In the genomic region with DNA sequence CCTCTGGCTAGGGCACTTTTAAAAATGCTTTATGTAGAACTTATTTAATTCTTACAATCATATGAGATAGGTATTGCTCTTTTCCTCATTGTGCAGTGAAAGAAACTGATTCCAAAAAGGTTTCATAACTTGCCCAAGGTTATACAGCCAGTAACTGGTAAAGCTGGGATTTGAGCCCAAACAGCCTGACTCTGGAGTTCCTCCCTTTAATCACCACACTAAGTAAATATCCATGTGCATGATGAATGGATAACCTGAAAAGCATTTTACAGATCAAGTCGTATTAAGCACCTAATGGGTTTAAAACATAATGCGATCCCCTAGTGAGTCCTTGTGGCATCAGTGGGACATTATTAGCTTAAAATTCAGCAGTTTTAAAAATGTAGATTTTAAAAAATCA, we compare ENCODE assay signal across 19 cellular contexts.
DNase-seq lines count a peak whose midpoint lies in the region; ATAC-seq, FAIRE-seq and TF ChIP-seq lines count a peak whose summit lies in the region.
"Had no signal": no experiment of that assay in that cellular context is flagged by ENCODE, and none has a peak within 500 bp of the region (broad histone marks: within the 10 kb centered on the region; RNA-seq: fewer than 3 reads in every experiment).

No MANE protein-coding gene starts in this region.

- H3K27me3 Mint-ChIP-seq in brain, result no peaks in the 10 kb centered on the region
- H3K27me3 Mint-ChIP-seq in activated CD4-positive, alpha-beta T cell treated with anti-CD3 and anti-CD28 coated beads, Interleukin-2, amount 10 ng/mL, durations not matched to agents 7 days and 5 days, result peaks cover 5% of the 10 kb centered on the region
- H3K27me3 Mint-ChIP-seq: activated CD4-positive, alpha-beta T cell treated with anti-CD3 and anti-CD28 coated beads for 36 hours; CD4-positive, alpha-beta memory T cell; central memory CD8-positive, alpha-beta T cell had no signal

- H3K9me3 ChIP-seq in A549, result 0 out of 3 replicates have a peak, but pooled peaks cover 2% of the 10 kb centered on the region
- no peaks in the 10 kb centered on the region for H3K9me3 ChIP-seq in effector memory CD4-positive, alpha-beta T cell (ENCODE audit: control insufficient read depth, low read length)
- H3K9me3 ChIP-seq: transverse colon had no signal

- H3K4me1 ChIP-seq in A549, result peaks cover 17% of the 10 kb centered on the region
- no peaks in the 10 kb centered on the region for H3K4me1 ChIP-seq in effector memory CD4-positive, alpha-beta T cell (ENCODE audit: control insufficient read depth, insufficient read depth, low read length, poor library complexity, severe bottlenecking)
- H3K4me1 ChIP-seq: gastrocnemius medialis had no signal

- ATAC-seq in A549, result peak in 1 of 2 experiments; percentile 46; a peak in 1 of 6 replicates
- ATAC-seq: activated CD4-positive, alpha-beta T cell treated with anti-CD3 and anti-CD28 coated beads for 36 hours; gastrocnemius medialis; right cardiac atrium; stimulated activated naive CD8-positive, alpha-beta T cell treated with anti-CD3 and anti-CD28 coated beads, Interleukin-15, Interleukin-2, amounts not matched to agents 100 U/mL and 50 U/mL, for 24 hours had no signal

- H3K36me3 ChIP-seq in effector memory CD4-positive, alpha-beta T cell (ENCODE audit: control insufficient read depth, insufficient read depth, low read length), result no peaks in the 10 kb centered on the region
- H3K36me3 ChIP-seq: gastrocnemius medialis, transverse colon had no signal

- WGBS in A549 (ENCODE audit: missing lambda C conversion rate), result 41% methylated on average over 2 of the region's 2 CpGs

- CTCF ChIA-PET in A549 (lab: Yijun Ruan, JAX), result no interaction called here
- CTCF ChIA-PET in activated CD4-positive, alpha-beta T cell treated with anti-CD3 and anti-CD28 coated beads, Interleukin-2, amount 10 ng/mL, durations not matched to agents 7 days and 5 days (lab: Charles Lee), result no interaction called here

- peaks cover 38% of the 10 kb centered on the region for H3K36me3 Mint-ChIP-seq in brain
- H3K36me3 Mint-ChIP-seq in activated CD4-positive, alpha-beta T cell treated with anti-CD3 and anti-CD28 coated beads, Interleukin-2, amount 10 ng/mL, durations not matched to agents 7 days and 5 days (ENCODE audit: low read depth), result no peaks in the 10 kb centered on the region
- H3K36me3 Mint-ChIP-seq: CD4-positive, alpha-beta memory T cell had no signal

- TF ChIP-seq RAD21 in A549 (conservative IDR thresholded peaks at IDR 0.05 in 1 of 2, IDR thresholded peaks at IDR 0.05 in 1 of 2), result no peak; a peak in 1 of 5 replicates

- H3K4me2 ChIP-seq in A549, result peak overlapping the region; percentile 43

- TF ChIP-seq POLR2A in A549 (IDR thresholded peaks at IDR 0.05; ENCODE audit: low read length), result no peak

- no peak for TF ChIP-seq CTCF in A549 (IDR thresholded peaks at IDR 0.05)
- no peak for TF ChIP-seq CTCF in LNCaP clone FGC (IDR thresholded peaks at IDR 0.05; ENCODE audit: control insufficient read depth, extremely low read depth, insufficient read depth)
- no peak for TF ChIP-seq CTCF in brain (conservative IDR thresholded peaks at IDR 0.05)

- H3K27ac ChIP-seq in A549, result peak overlapping the region; percentile 39 to 57; a peak in 4 of 6 replicates
- H3K27ac ChIP-seq in effector memory CD4-positive, alpha-beta T cell (ENCODE audit: insufficient read depth, low read length, poor library complexity, severe bottlenecking), result no peak overlapping the region
- H3K27ac ChIP-seq: gastrocnemius medialis had no signal

- no peak for TF ChIP-seq EP300 in A549 (IDR thresholded peaks at IDR 0.05)

- H3K4me3 ChIP-seq in A549, result no peak overlapping the region
- H3K4me3 ChIP-seq in LNCaP clone FGC (ENCODE audit: low read depth, low read length), result no peak overlapping the region
- H3K4me3 ChIP-seq in effector memory CD4-positive, alpha-beta T cell (ENCODE audit: insufficient read depth, low read depth, low read length, poor library complexity, severe bottlenecking), result no peak overlapping the region
- H3K4me3 ChIP-seq: gastrocnemius medialis, transverse colon had no signal

- H3K27me3 ChIP-seq in effector memory CD4-positive, alpha-beta T cell (replicated peaks; ENCODE audit: control insufficient read depth, insufficient read depth, low read length, poor library complexity, severe bottlenecking), result no peaks in the 10 kb centered on the region
- H3K27me3 ChIP-seq: gastrocnemius medialis, transverse colon had no signal

- FAIRE-seq in A549 (lab: Jason Lieb, UNC), result no peak
- FAIRE-seq in islet of Langerhans (lab: Jason Lieb, UNC), result peak; percentile 97

- POLR2A ChIA-PET in A549 (lab: Yijun Ruan, JAX), result no interaction called here
- POLR2A ChIA-PET in activated CD4-positive, alpha-beta T cell treated with anti-CD3 and anti-CD28 coated beads, Interleukin-2, amount 10 ng/mL, durations not matched to agents 7 days and 5 days (lab: Charles Lee), result no interaction called here

- H3K4me3 Mint-ChIP-seq in brain, result no peak overlapping the region
- no peak overlapping the region for H3K4me3 Mint-ChIP-seq in activated CD4-positive, alpha-beta T cell treated with anti-CD3 and anti-CD28 coated beads, Interleukin-2, amount 10 ng/mL, durations not matched to agents 7 days and 5 days
- H3K4me3 Mint-ChIP-seq: activated CD4-positive, alpha-beta T cell treated with anti-CD3 and anti-CD28 coated beads for 36 hours; CD4-positive, alpha-beta memory T cell; central memory CD8-positive, alpha-beta T cell; endodermal cell had no signal

- DNase-seq in A549 (ENCODE audit: low read depth in 1 of 2, low spot score in 1 of 2) (peak in 1 of 2 experiments; percentile 20), LNCaP clone FGC (ENCODE audit: low read depth) (peak; percentile 61), NCI-H1694 treated with DMSO at 0.1 percent for 48 hours (lab: John Stamatoyannopoulos, UW) (no peak)
- no peak for DNase-seq in activated CD4-positive, alpha-beta T cell treated with anti-CD3 and anti-CD28 coated beads, Interleukin-2, amount 10 ng/mL, durations not matched to agents 7 days and 5 days
- DNase-seq in stimulated activated CD4-positive, alpha-beta T cell treated with anti-CD3 and anti-CD28 coated beads, Interleukin-1b, Interleukin-23, amount 100 ng/mL, for 48 hours, result no peak
- no peak for DNase-seq in effector memory CD4-positive, alpha-beta T cell
- DNase-seq: activated CD4-positive, alpha-beta T cell treated with anti-CD3 and anti-CD28 coated beads for 36 hours; activated effector memory CD4-positive, alpha-beta T cell treated with Interleukin-2 at 50 U/mL for 16 hours; CD4-positive, alpha-beta memory T cell; DMS79 treated with DMSO at 0.1 percent for 48 hours; endodermal cell; gastrocnemius medialis; NCI-H2107; right cardiac atrium; stimulated activated naive CD8-positive, alpha-beta T cell treated with anti-CD3 and anti-CD28 coated beads, Interleukin-15, Interleukin-2, amounts not matched to agents 100 U/mL and 50 U/mL, for 24 hours; transverse colon had no signal

- H3K27ac Mint-ChIP-seq in brain, result peak overlapping the region in 3 of 5 experiments; percentile 35 to 81 (median 62)
- H3K27ac Mint-ChIP-seq in activated CD4-positive, alpha-beta T cell treated with anti-CD3 and anti-CD28 coated beads, Interleukin-2, amount 10 ng/mL, durations not matched to agents 7 days and 5 days, result no peak overlapping the region
- H3K27ac Mint-ChIP-seq: activated CD4-positive, alpha-beta T cell treated with anti-CD3 and anti-CD28 coated beads for 36 hours; CD4-positive, alpha-beta memory T cell had no signal

- peaks cover 37% of the 10 kb centered on the region for H3K4me1 Mint-ChIP-seq in brain
- H3K4me1 Mint-ChIP-seq in activated CD4-positive, alpha-beta T cell treated with anti-CD3 and anti-CD28 coated beads, Interleukin-2, amount 10 ng/mL, durations not matched to agents 7 days and 5 days, result no peaks in the 10 kb centered on the region
- H3K4me1 Mint-ChIP-seq: activated CD4-positive, alpha-beta T cell treated with anti-CD3 and anti-CD28 coated beads for 36 hours; CD4-positive, alpha-beta memory T cell; central memory CD8-positive, alpha-beta T cell had no signal

- peaks cover 5 to 17% (median 13%) of the 10 kb centered on the region in 5 experiments for H3K9me3 Mint-ChIP-seq in brain
- peaks cover 10% of the 10 kb centered on the region for H3K9me3 Mint-ChIP-seq in activated CD4-positive, alpha-beta T cell treated with anti-CD3 and anti-CD28 coated beads, Interleukin-2, amount 10 ng/mL, durations not matched to agents 7 days and 5 days

TF ChIP-seq in A549, 52 proteins besides CTCF, POLR2A, EP300 and RAD21:
- TF ChIP-seq ATOH8 (CRISPR knock-in tag; IDR thresholded peaks at IDR 0.05; ENCODE audit: low read depth), result no peak
- TF ChIP-seq TFCP2L1 (CRISPR knock-in tag; IDR thresholded peaks at IDR 0.05), result no peak
- no peak for TF ChIP-seq HMGXB4 (CRISPR knock-in tag; IDR thresholded peaks at IDR 0.05; ENCODE audit: borderline replicate concordance)
- no peak for TF ChIP-seq FOXS1 (CRISPR knock-in tag; IDR thresholded peaks at IDR 0.05)
- no peak for TF ChIP-seq KDM1A (IDR thresholded peaks at IDR 0.05; ENCODE audit: low read depth)
- TF ChIP-seq NPAS2 (CRISPR knock-in tag; IDR thresholded peaks at IDR 0.05; ENCODE audit: borderline replicate concordance), result no peak
- TF ChIP-seq JUNB (IDR thresholded peaks at IDR 0.05), result peak; percentile 15; the same call in 1 of the 2 replicates
